Comparison of ENCODE assay signal across 18 cellular contexts in the genomic region with DNA sequence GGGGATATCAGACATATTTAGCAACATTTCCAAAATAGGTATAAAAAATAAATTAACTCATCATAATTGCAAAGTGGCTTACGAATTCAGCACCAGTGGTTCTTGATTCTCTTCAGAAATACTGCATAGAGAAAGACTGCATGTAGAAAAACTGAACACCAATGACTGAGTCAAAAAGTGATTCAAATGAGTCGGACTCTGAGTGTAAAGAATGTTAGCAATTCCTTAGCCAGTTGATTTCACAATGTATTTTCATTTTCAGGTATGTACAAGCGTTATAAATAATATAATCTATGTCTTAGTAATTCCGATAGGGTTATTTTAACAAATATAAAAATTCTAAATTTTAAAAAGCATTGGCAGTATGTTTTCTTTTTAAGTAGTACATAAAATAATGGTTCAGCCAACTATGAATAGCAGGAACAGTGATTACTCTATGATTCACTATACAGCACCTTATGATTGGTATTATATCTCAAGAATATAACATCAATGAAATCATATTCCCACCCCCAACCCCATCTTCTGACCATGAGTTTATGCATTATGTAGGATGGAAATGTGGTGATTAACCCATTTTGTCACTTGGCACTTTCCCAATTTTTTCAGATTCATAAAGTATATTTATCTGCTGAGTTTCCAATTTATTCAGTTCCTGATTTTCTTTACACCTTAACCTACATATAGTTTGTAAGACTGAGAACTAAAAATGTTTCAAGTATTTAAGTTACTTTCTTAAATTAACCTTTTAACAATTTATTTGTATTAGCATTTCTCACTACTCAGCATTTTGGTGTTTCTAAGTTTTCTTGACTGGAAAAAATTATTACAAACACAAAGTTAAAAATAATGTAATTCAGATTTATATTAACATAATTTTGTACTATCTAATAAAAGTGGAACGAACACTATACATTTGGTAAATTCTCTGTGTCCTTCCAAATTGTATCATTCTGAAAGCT. TPM values are rescaled to one million over a fixed set of nuclear protein-coding genes. Genes with fewer than 3 reads are reported as not detected.
DNase-seq lines count a peak whose midpoint lies in the region; ATAC-seq, FAIRE-seq and TF ChIP-seq lines count a peak whose summit lies in the region.
"Had no signal": no experiment of that assay in that cellular context is flagged by ENCODE, and none has a peak within 500 bp of the region (broad histone marks: within the 10 kb centered on the region; RNA-seq: fewer than 3 reads in every experiment).

No MANE protein-coding gene starts in this region.

- peak; percentile 6 for DNase-seq in H54 (ENCODE audit: insufficient read length, low spot score)
- DNase-seq in RWPE1 (ENCODE audit: low spot score), result peak; percentile 55
- peak; percentile 14 for DNase-seq in dermis blood vessel endothelial cell
- peak; percentile 23 for DNase-seq in kidney tubule cell (ENCODE audit: low spot score)
- DNase-seq in SHP77 (lab: John Stamatoyannopoulos, UW), result no peak
- DNase-seq: activated CD4-positive, alpha-beta T cell treated with anti-CD3 and anti-CD28 coated beads for 4 hours; amygdala; gastrocnemius medialis; natural killer cell; NCI-H1930; NCI-H345; posterior cingulate gyrus; stimulated activated CD4-positive, alpha-beta T cell treated with anti-CD3 and anti-CD28 coated beads, Interleukin-4, amount 100 ng/mL, for 1 hour; upper lobe of left lung had no signal

- no peak for TF ChIP-seq CTCF in RWPE1 (conservative IDR thresholded peaks at IDR 0.05; ENCODE audit: low read depth)

- peak; percentile 86 for FAIRE-seq in H54 (lab: Jason Lieb, UNC)
- FAIRE-seq: GM19239 had no signal

- CTCF ChIA-PET in RWPE1 (lab: Yijun Ruan, JAX), result no interaction called here

- TF ChIP-seq POLR2A in H54 (IDR thresholded peaks at IDR 0.05; ENCODE audit: low read depth, low read length), result no peak

- POLR2A ChIA-PET in RWPE1 (lab: Yijun Ruan, JAX; ENCODE audit: low non-redundant PET), result no interaction called here

- no peak for ATAC-seq in HG03457 (IDR thresholded peaks at IDR 0.05; ENCODE audit: unreplicated experiment)
- no peak for ATAC-seq in HG03354 (IDR thresholded peaks at IDR 0.05; ENCODE audit: poor library complexity, severe bottlenecking, unreplicated experiment)
- ATAC-seq in GM19395 (IDR thresholded peaks at IDR 0.05; ENCODE audit: unreplicated experiment), result no peak
- ATAC-seq: gastrocnemius medialis, natural killer cell had no signal

- no peak overlapping the region for H3K27ac ChIP-seq in RWPE1
- H3K27ac ChIP-seq: gastrocnemius medialis, upper lobe of left lung had no signal

RNA-seq across cellular contexts. Expression of a gene that starts 33.9 kb away (rescaled TPM):
- total RNA-seq in dermis blood vessel endothelial cell, result 36.1 and 41.0 TPM in 2 replicates

Comparison
In these comparisons a context has a peak if more than half of its experiments do, and no peak if none do; other contexts are left out.
1. DNase-seq: peak in H54 (single experiment), RWPE1 (single experiment), dermis blood vessel endothelial cell (single experiment) and kidney tubule cell (single experiment); none in SHP77 (0 of 2).